ENCODE assay signal across 35 cellular contexts in genomic region chr18:44934894-44935293, GRCh38.
"Had no signal": no experiment of that assay in that cellular context is flagged by ENCODE, and none has a peak within 500 bp of the region (broad histone marks: within the 10 kb centered on the region; RNA-seq: fewer than 3 reads in every experiment).

No MANE protein-coding gene starts in this region.

- H3K27me3 Mint-ChIP-seq: activated B cell treated with CpG ODN at 0.5 μM for 24 hours; activated CD8-positive, alpha-beta memory T cell treated with anti-CD3 and anti-CD28 coated beads, Interleukin-2, amount 10 ng/mL, durations not matched to agents 7 days and 5 days; activated naive CD4-positive, alpha-beta T cell treated with anti-CD3 and anti-CD28 coated beads, Interleukin-2, amount 50 U/mL, for 24 hours had no signal

- H3K27me3 ChIP-seq: adrenal gland, body of pancreas, cardiac muscle cell, colonic mucosa, esophagus muscularis mucosa, gastroesophageal sphincter, heart right ventricle had no signal

- H3K36me3 ChIP-seq: adrenal gland, cardiac muscle cell, colonic mucosa, esophagus muscularis mucosa, heart right ventricle, WERI-Rb-1 had no signal

- H3K4me1 ChIP-seq: adrenal gland had no signal

- H3K27ac ChIP-seq: adrenal gland, body of pancreas, cardiac muscle cell, colonic mucosa, esophagus muscularis mucosa, gastroesophageal sphincter, heart right ventricle, WERI-Rb-1 had no signal

- H3K4me3 ChIP-seq: adrenal gland, body of pancreas, cardiac muscle cell, colonic mucosa, esophagus muscularis mucosa, gastroesophageal sphincter, heart right ventricle had no signal

- DNase-seq: activated B cell treated with CpG ODN at 0.5 μM for 24 hours; activated CD4-positive, alpha-beta memory T cell treated with anti-CD3 and anti-CD28 coated beads for 36 hours; activated CD4-positive, alpha-beta T cell treated with anti-CD3 and anti-CD28 coated beads, Interleukin-2, amount 10 ng/mL, durations not matched to agents 24 days and 14 days; activated CD8-positive, alpha-beta memory T cell treated with anti-CD3 and anti-CD28 coated beads, Interleukin-2, amount 10 ng/mL, durations not matched to agents 7 days and 5 days; activated CD8-positive, alpha-beta memory T cell treated with anti-CD3 and anti-CD28 coated beads, Interleukin-2, amount 50 U/mL, for 4 hours; activated CD8-positive, alpha-beta T cell treated with anti-CD3 and anti-CD28 coated beads, Interleukin-2, amount 10 ng/mL, durations not matched to agents 7 days and 5 days; activated effector memory CD4-positive, alpha-beta T cell treated with anti-CD3 and anti-CD28 coated beads, Interleukin-2, amount 50 U/mL, for 16 hours; activated naive CD4-positive, alpha-beta T cell treated with anti-CD3 and anti-CD28 coated beads for 36 hours; activated naive CD8-positive, alpha-beta T cell treated with anti-CD3 and anti-CD28 coated beads for 36 hours; activated naive CD8-positive, alpha-beta T cell treated with anti-CD3 and anti-CD28 coated beads, Interleukin-2, amount 50 U/mL, for 24 hours; activated T-cell treated with anti-CD3 and anti-CD28 coated beads, Interleukin-2, amount 50 U/mL, for 1 hour; activated T-cell treated with anti-CD3 and anti-CD28 coated beads, Interleukin-2, amount 50 U/mL, for 48 hours; adrenal gland; amygdala; aorta; body of pancreas; central memory CD4-positive, alpha-beta T cell; cerebellar nuclear complex; colonic mucosa; effector CD8-positive, alpha-beta T cell; erythroblast; foreskin melanocyte; heart right ventricle; T-helper 1 cell; T-helper 17 cell; T1000; WERI-Rb-1 had no signal

- H3K27ac Mint-ChIP-seq: activated B cell treated with CpG ODN at 0.5 μM for 24 hours; activated CD4-positive, alpha-beta memory T cell treated with anti-CD3 and anti-CD28 coated beads for 36 hours; activated CD4-positive, alpha-beta T cell treated with anti-CD3 and anti-CD28 coated beads, Interleukin-2, amount 10 ng/mL, durations not matched to agents 24 days and 14 days; activated CD8-positive, alpha-beta memory T cell treated with anti-CD3 and anti-CD28 coated beads, Interleukin-2, amount 10 ng/mL, durations not matched to agents 7 days and 5 days; activated CD8-positive, alpha-beta T cell treated with anti-CD3 and anti-CD28 coated beads, Interleukin-2, amount 10 ng/mL, durations not matched to agents 7 days and 5 days; activated naive CD4-positive, alpha-beta T cell treated with anti-CD3 and anti-CD28 coated beads for 36 hours; activated naive CD4-positive, alpha-beta T cell treated with anti-CD3 and anti-CD28 coated beads, Interleukin-2, amount 50 U/mL, for 24 hours; activated naive CD8-positive, alpha-beta T cell treated with anti-CD3 and anti-CD28 coated beads for 36 hours; activated naive CD8-positive, alpha-beta T cell treated with anti-CD3 and anti-CD28 coated beads, Interleukin-2, amount 50 U/mL, for 24 hours; activated T-helper 1 cell treated with anti-CD3 and anti-CD28 coated beads, Interleukin-12 subunit alpha, Interleukin-12 subunit beta, Interleukin-2, Interleukin-4 antibody, amounts not matched to agents 30 ng/mL and 10 ng/mL and 1 ng/mL, durations not matched to agents 14 hours and 24 hours and 36 hours; activated T-helper 2 cell treated with anti-CD3 and anti-CD28 coated beads, Interferon-gamma antibody, Interleukin-2, Interleukin-4, amounts not matched to agents 10 μg/mL and 5 μg/mL and 100 μg/mL, durations not matched to agents 14 hours and 24 hours and 36 hours; T-helper 17 cell; T-helper 2 cell treated with Interferon-gamma antibody and Interleukin-4, amounts not matched to agents 5 μg/mL and 100 μg/mL, for 36 hours had no signal

- ATAC-seq: activated CD4-positive, CD25-positive, alpha-beta regulatory T cell treated with anti-CD3 and anti-CD28 coated beads, Interleukin-2, amount 50 U/mL, for 24 hours; activated CD8-positive, alpha-beta memory T cell treated with anti-CD3 and anti-CD28 coated beads, Interleukin-2, amount 10 ng/mL, durations not matched to agents 7 days and 5 days; activated CD8-positive, alpha-beta T cell treated with anti-CD3 and anti-CD28 coated beads, Interleukin-2, amount 10 ng/mL, durations not matched to agents 7 days and 5 days; activated naive CD8-positive, alpha-beta T cell treated with anti-CD3 and anti-CD28 coated beads, Interleukin-2, amount 50 U/mL, for 24 hours; body of pancreas; gastroesophageal sphincter; heart right ventricle; T-helper 17 cell had no signal

- H3K9me3 ChIP-seq: adrenal gland, colonic mucosa had no signal

- H3K4me1 Mint-ChIP-seq: activated naive CD4-positive, alpha-beta T cell treated with anti-CD3 and anti-CD28 coated beads, Interleukin-2, amount 50 U/mL, for 24 hours; activated naive CD8-positive, alpha-beta T cell treated with anti-CD3 and anti-CD28 coated beads for 36 hours; T-helper 17 cell had no signal

- H3K36me3 Mint-ChIP-seq: activated naive CD4-positive, alpha-beta T cell treated with anti-CD3 and anti-CD28 coated beads, Interleukin-2, amount 50 U/mL, for 24 hours had no signal

- H3K4me3 Mint-ChIP-seq: activated B cell treated with CpG ODN at 0.5 μM for 24 hours; activated CD4-positive, alpha-beta memory T cell treated with anti-CD3 and anti-CD28 coated beads for 36 hours; activated CD4-positive, alpha-beta T cell treated with anti-CD3 and anti-CD28 coated beads, Interleukin-2, amount 10 ng/mL, durations not matched to agents 24 days and 14 days; activated CD8-positive, alpha-beta memory T cell treated with anti-CD3 and anti-CD28 coated beads, Interleukin-2, amount 10 ng/mL, durations not matched to agents 7 days and 5 days; activated CD8-positive, alpha-beta T cell treated with anti-CD3 and anti-CD28 coated beads, Interleukin-2, amount 10 ng/mL, durations not matched to agents 7 days and 5 days; activated naive CD4-positive, alpha-beta T cell treated with anti-CD3 and anti-CD28 coated beads for 36 hours; activated naive CD4-positive, alpha-beta T cell treated with anti-CD3 and anti-CD28 coated beads, Interleukin-2, amount 50 U/mL, for 24 hours; activated naive CD8-positive, alpha-beta T cell treated with anti-CD3 and anti-CD28 coated beads for 36 hours; activated naive CD8-positive, alpha-beta T cell treated with anti-CD3 and anti-CD28 coated beads, Interleukin-2, amount 50 U/mL, for 24 hours; activated T-helper 1 cell treated with anti-CD3 and anti-CD28 coated beads, Interleukin-12 subunit alpha, Interleukin-12 subunit beta, Interleukin-2, Interleukin-4 antibody, amounts not matched to agents 30 ng/mL and 10 ng/mL and 1 ng/mL, durations not matched to agents 14 hours and 24 hours and 36 hours; T-helper 17 cell; T-helper 2 cell treated with Interferon-gamma antibody and Interleukin-4, amounts not matched to agents 5 μg/mL and 100 μg/mL, for 36 hours had no signal
